In the genomic region with DNA sequence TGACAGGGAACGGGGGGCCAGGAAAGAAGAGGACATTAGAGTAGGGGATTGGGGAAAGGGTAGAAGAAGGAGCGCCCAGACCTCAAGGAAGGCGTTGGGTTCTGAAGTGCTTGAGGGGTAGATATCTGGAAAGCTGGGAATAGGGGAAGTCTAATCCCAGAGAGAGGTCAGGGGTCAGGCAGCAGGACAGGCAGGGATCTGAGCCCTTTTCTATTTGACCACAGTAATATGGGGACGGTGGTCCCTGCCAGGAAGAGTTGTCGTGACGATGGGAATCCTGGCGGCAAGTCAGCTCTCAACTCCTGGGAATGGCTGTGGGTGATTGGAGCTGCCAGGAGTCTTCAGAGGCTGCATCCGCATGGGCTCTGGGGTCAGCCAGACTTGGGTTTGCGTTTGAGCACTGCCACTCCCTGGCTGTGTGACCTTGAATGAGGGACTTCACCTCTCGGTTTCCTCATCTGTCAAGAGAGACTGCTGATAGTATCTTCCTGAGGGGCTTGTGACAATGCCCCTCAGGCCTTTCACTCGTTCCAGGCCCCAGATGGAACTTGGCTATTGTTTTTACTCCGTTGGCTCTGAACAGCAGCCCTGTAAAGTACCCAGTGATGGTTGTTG, we compare ENCODE assay signal across 8 cellular contexts. TPM values are rescaled to one million over a fixed set of nuclear protein-coding genes. Genes with fewer than 3 reads are reported as not detected.
DNase-seq lines count a peak whose midpoint lies in the region; ATAC-seq and TF ChIP-seq lines count a peak whose summit lies in the region.

No MANE protein-coding gene starts in this region.

- in situ Hi-C loops in ACHN (cut with HindIII; ENCODE audit: low pct_ligation_motif_present, low pct_unique_long_range_greater_than_20kb, low sequenced_read_pairs): no loop called here

- intact Hi-C loops in spleen (cut with DNase I; ENCODE audit: low total_unique reads): no loop called here

- peaks cover 18% of the 10 kb centered on the region for H3K36me3 Mint-ChIP-seq in activated T-helper 17 cell treated with anti-CD3 and anti-CD28 coated beads, Interleukin-2, amount 50 U/mL, for 72 hours (ENCODE audit: low read depth)

- no peaks in the 10 kb centered on the region for H3K27me3 Mint-ChIP-seq in activated T-helper 17 cell treated with anti-CD3 and anti-CD28 coated beads, Interleukin-2, amount 50 U/mL, for 72 hours

- peak overlapping the region; percentile 89 for H3K4me3 Mint-ChIP-seq in activated T-helper 17 cell treated with anti-CD3 and anti-CD28 coated beads, Interleukin-2, amount 50 U/mL, for 72 hours

- DNase-seq in HL-60 (ENCODE audit: low read depth in 1 of 2, low spot score in 1 of 2) (no peak), spleen (no peak), anterior cingulate cortex (lab: John Stamatoyannopoulos, UW) (no peak), ACHN (no peak)

- no peaks in the 10 kb centered on the region for H3K9me3 ChIP-seq in spleen

- 54 to 70% (median 67%) methylated on average over 12 of the region's 12 CpGs for WGBS in spleen, 5 donors

- H3K36me3 ChIP-seq in spleen: peaks cover 0 to 31% (median 0%) of the 10 kb centered on the region in 6 donors

- no peak for TF ChIP-seq POLR2A in spleen (IDR thresholded peaks at IDR 0.05)

- H3K4me1 ChIP-seq in spleen: peaks cover 16 to 69% (median 41%) of the 10 kb centered on the region in 6 donors

- TF ChIP-seq CTCF in HL-60 (IDR thresholded peaks at IDR 0.05; ENCODE audit: insufficient read depth, low read length) (no peak), spleen (IDR thresholded peaks at IDR 0.05 in 8 of 11, conservative IDR thresholded peaks at IDR 0.05 in 3 of 11) (no peak)

- H3K27me3 ChIP-seq in HL-60 (ENCODE audit: insufficient read depth, poor library complexity, severe bottlenecking) (no peaks in the 10 kb centered on the region), spleen (replicated peaks in 1 of 7) (no peaks in the 10 kb centered on the region)

- no peaks in the 10 kb centered on the region for H3K9me3 Mint-ChIP-seq in activated T-helper 17 cell treated with anti-CD3 and anti-CD28 coated beads, Interleukin-2, amount 50 U/mL, for 72 hours

- peaks cover 22% of the 10 kb centered on the region for H3K4me1 Mint-ChIP-seq in activated T-helper 17 cell treated with anti-CD3 and anti-CD28 coated beads, Interleukin-2, amount 50 U/mL, for 72 hours

- no peak for ATAC-seq in activated T-helper 17 cell treated with anti-CD3 and anti-CD28 coated beads, Interleukin-2, amount 50 U/mL, for 72 hours (replicated peaks)
- ATAC-seq in HG02759 (IDR thresholded peaks at IDR 0.05; ENCODE audit: unreplicated experiment): no peak
- no peak for ATAC-seq in GM21576 (IDR thresholded peaks at IDR 0.05; ENCODE audit: unreplicated experiment)

- H3K4me3 ChIP-seq in HL-60 (replicated peaks; ENCODE audit: insufficient read depth, low read length) (peak overlapping the region; percentile 93), iPS-11a (ENCODE audit: low read depth, low read length) (peak overlapping the region; percentile 52), spleen (peak overlapping the region in 7 of 8 donors; percentile 61 to 85 (median 76))

- H3K27ac Mint-ChIP-seq in activated T-helper 17 cell treated with anti-CD3 and anti-CD28 coated beads, Interleukin-2, amount 50 U/mL, for 72 hours: peak overlapping the region; percentile 83

- H3K27ac ChIP-seq in HL-60 (replicated peaks): peak overlapping the region; percentile 80; the same call in 1 of the 2 replicates
- peak overlapping the region in 5 of 8 donors; percentile 86 to 96 (median 92) for H3K27ac ChIP-seq in spleen

RNA-seq across cellular contexts. Expression of a gene that starts 1.3 kb away (rescaled TPM):
- total RNA-seq in activated T-helper 17 cell treated with anti-CD3 and anti-CD28 coated beads, Interleukin-2, amount 50 U/mL, for 72 hours: 10 to 100 TPM; 77.5 to 87.0 TPM
- total RNA-seq in spleen: 100 to 1,000 TPM in 3 of 7 donors, 10 to 100 TPM in 4; 79.8 to 108 (median 95.4) TPM
- polyA plus RNA-seq in spleen: 10 to 100 TPM; 18.1 to 43.6 (median 19.0) TPM

RNA-seq across cellular contexts. Expression of a gene that starts 5.0 kb away (rescaled TPM):
- total RNA-seq in activated T-helper 17 cell treated with anti-CD3 and anti-CD28 coated beads, Interleukin-2, amount 50 U/mL, for 72 hours: under 1 TPM; 0.32 to 0.45 TPM
- total RNA-seq in spleen: 1 to 10 TPM in 1 of 7 donors, under 1 TPM in 2, not detected in 4; 0.37 to 2.1 (median 0.92) TPM
- polyA plus RNA-seq in spleen: 1 to 10 TPM in 1 of 3 donors, under 1 TPM in 2; 0.26 to 1.0 (median 0.85) TPM

RNA-seq across cellular contexts. Expression of a gene that starts 45.0 kb away (rescaled TPM):
- total RNA-seq in activated T-helper 17 cell treated with anti-CD3 and anti-CD28 coated beads, Interleukin-2, amount 50 U/mL, for 72 hours: 10 to 100 TPM; 15.5 to 19.1 TPM
- 10 to 100 TPM; 10.7 to 22.1 (median 15.1) TPM for total RNA-seq in spleen
- polyA plus RNA-seq in spleen: 10 to 100 TPM; 16.7 to 20.3 (median 16.9) TPM

RNA-seq across cellular contexts. Expression of a gene that starts 50.0 kb away (rescaled TPM):
- 10 to 100 TPM; 55.6 to 56.1 TPM for total RNA-seq in activated T-helper 17 cell treated with anti-CD3 and anti-CD28 coated beads, Interleukin-2, amount 50 U/mL, for 72 hours
- 10 to 100 TPM; 29.4 to 61.0 (median 50.7) TPM for total RNA-seq in spleen
- 10 to 100 TPM; 26.6 to 42.7 (median 35.3) TPM for polyA plus RNA-seq in spleen
